Comparison of ENCODE assay signal across 13 cellular contexts in the genomic region with DNA sequence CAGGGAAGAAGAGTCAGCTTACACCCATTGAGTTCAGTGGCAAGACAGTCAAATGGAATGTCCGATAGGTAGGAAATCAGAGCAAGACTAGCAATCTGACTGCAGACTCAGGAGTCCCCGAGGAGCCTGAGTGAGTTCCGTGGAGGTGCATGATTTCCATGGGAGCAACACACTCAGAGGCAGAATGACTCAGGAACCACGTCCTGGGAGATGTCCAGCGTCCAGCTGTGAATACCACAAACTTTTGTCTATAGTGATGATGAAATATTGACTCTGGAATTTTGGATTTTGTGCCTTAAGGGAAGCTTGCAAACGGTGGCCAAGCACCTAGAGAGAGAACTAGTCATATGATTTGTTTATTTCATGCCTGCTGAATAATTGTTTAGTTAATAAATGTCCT.
DNase-seq lines count a peak whose midpoint lies in the region; ATAC-seq, FAIRE-seq and TF ChIP-seq lines count a peak whose summit lies in the region.
"Had no signal": no experiment of that assay in that cellular context is flagged by ENCODE, and none has a peak within 500 bp of the region (broad histone marks: within the 10 kb centered on the region; RNA-seq: fewer than 3 reads in every experiment).

No MANE protein-coding gene starts in this region.

- H3K27me3 ChIP-seq in MG63 (no peaks in the 10 kb centered on the region), HepG2 (ENCODE audit: control insufficient read depth in 1 of 2, insufficient read depth in 2 of 2, low read length in 2 of 2) (no peaks in the 10 kb centered on the region)
- H3K27me3 ChIP-seq: BE2C had no signal

- H3K4me1 Mint-ChIP-seq in chondrocyte (ENCODE audit: low read depth) = peaks cover 62% of the 10 kb centered on the region
- H3K4me1 Mint-ChIP-seq in nephron progenitor cell = peaks cover 10% of the 10 kb centered on the region

- no peak for TF ChIP-seq RAD21 in HepG2 (CRISPR knock-in tag; IDR thresholded peaks at IDR 0.05)

- intact Hi-C loops in HepG2 (cut with micrococcal nuclease; ENCODE audit: unreplicated experiment) = no loop called here

- H3K4me1 ChIP-seq in HepG2 (ENCODE audit: insufficient read depth, low read length) = no peaks in the 10 kb centered on the region
- H3K4me1 ChIP-seq: BE2C had no signal

- no peaks in the 10 kb centered on the region for H3K9me3 ChIP-seq in MG63
- H3K9me3 ChIP-seq in HepG2 (ENCODE audit: low read length) = no peaks in the 10 kb centered on the region
- H3K9me3 ChIP-seq: BE2C had no signal

- H3K36me3 Mint-ChIP-seq in chondrocyte (ENCODE audit: low read depth) (no peaks in the 10 kb centered on the region), nephron progenitor cell (ENCODE audit: low read depth) (no peaks in the 10 kb centered on the region)

- no peak for FAIRE-seq in HepG2 (lab: Jason Lieb, UNC)

- no TSS peak for BruUV-seq in HepG2 (replicated peaks; lab: Mats Ljungman, UMichigan)

- H3K27me3 Mint-ChIP-seq in chondrocyte (ENCODE audit: low read depth) (no peaks in the 10 kb centered on the region), nephron progenitor cell (ENCODE audit: low read depth, poor library complexity) (no peaks in the 10 kb centered on the region)

- H3K79me2 ChIP-seq in HepG2 (ENCODE audit: insufficient read depth, low read length) = no peaks in the 10 kb centered on the region

- no peak overlapping the region for H3K4me3 ChIP-seq in AG04449 (ENCODE audit: low read depth, low read length)
- H3K4me3 ChIP-seq in MG63 = no peak overlapping the region
- no peak overlapping the region for H3K4me3 ChIP-seq in HepG2 (replicated peaks in 1 of 3; ENCODE audit: insufficient read depth in 1 of 3, low read depth in 2 of 3, low read length in 3 of 3)

- no peak overlapping the region for H3K27ac ChIP-seq in HepG2 (ENCODE audit: extremely low read length, insufficient read depth, low read length)

- H2AFZ ChIP-seq in HepG2 (ENCODE audit: low read length) = no peak overlapping the region

- TF ChIP-seq CTCF in AG04449 (IDR thresholded peaks at IDR 0.05; ENCODE audit: insufficient read depth, low read length, missing control alignments) (no peak), chondrocyte (IDR thresholded peaks at IDR 0.05) (no peak), HepG2 (CRISPR knock-in tag; IDR thresholded peaks at IDR 0.05) (no peak), nephron progenitor cell (IDR thresholded peaks at IDR 0.05) (no peak)

- H3K27ac Mint-ChIP-seq in chondrocyte (ENCODE audit: unreplicated experiment) (peak overlapping the region; percentile 85), nephron progenitor cell (no peak overlapping the region)
- H3K27ac Mint-ChIP-seq: activated CD8-positive, alpha-beta T cell treated with anti-CD3 and anti-CD28 coated beads for 36 hours; progenitor cell of endocrine pancreas had no signal

- H3K36me3 ChIP-seq in MG63 (no peaks in the 10 kb centered on the region), HepG2 (replicated peaks in 1 of 2; ENCODE audit: control insufficient read depth in 1 of 2, insufficient read depth in 2 of 2, low read length in 2 of 2) (no peaks in the 10 kb centered on the region)
- H3K36me3 ChIP-seq: BE2C had no signal

- TF ChIP-seq EP300 in HepG2 (IDR thresholded peaks at IDR 0.05; ENCODE audit: low read depth in 2 of 2, low read length in 2 of 2) (no peak), HepG2 (CRISPR knock-in tag; IDR thresholded peaks at IDR 0.05; ENCODE audit: borderline replicate concordance) (no peak)

- DNase-seq in AG04449 (ENCODE audit: low read depth, low spot score) (peak; percentile 64), MG63 (peak; percentile 94), chondrocyte (ENCODE audit: low spot score) (no peak), HepG2 (ENCODE audit: low spot score) (peak; percentile 10), nephron progenitor cell (no peak), NCI-H1930 (lab: John Stamatoyannopoulos, UW) (no peak), erythroblast (lab: John Stamatoyannopoulos, UW) (no peak)
- DNase-seq: activated CD8-positive, alpha-beta T cell treated with anti-CD3 and anti-CD28 coated beads for 36 hours; BE2C; central memory CD4-positive, alpha-beta T cell; NCI-H1105 had no signal

- in situ Hi-C loops in HepG2 (cut with HindIII; ENCODE audit: extremely low pct_ligation_motif_present, low pct_unique_long_range_greater_than_20kb) = no loop called here

- H4K20me1 ChIP-seq in HepG2 (ENCODE audit: insufficient read depth, low read length) = no peaks in the 10 kb centered on the region

- no peak overlapping the region for H3K4me2 ChIP-seq in HepG2 (ENCODE audit: low read depth, low read length)

- H3K4me3 Mint-ChIP-seq in chondrocyte (ENCODE audit: unreplicated experiment) (no peak overlapping the region), nephron progenitor cell (no peak overlapping the region)
- H3K4me3 Mint-ChIP-seq: activated CD8-positive, alpha-beta T cell treated with anti-CD3 and anti-CD28 coated beads for 36 hours had no signal

- TF ChIP-seq POLR2A in HepG2 (IDR thresholded peaks at IDR 0.05; ENCODE audit: insufficient read depth in 1 of 2, low read depth in 2 of 2, low read length in 2 of 2) (no peak), erythroblast (IDR thresholded peaks at IDR 0.05; ENCODE audit: low read length) (no peak)

- no peak overlapping the region for H3K9ac ChIP-seq in HepG2 (ENCODE audit: insufficient read depth, low read depth, low read length)

- POLR2A ChIA-PET in AG04449 (lab: Yijun Ruan, JAX) (interaction anchor here (0.6 kb wide), 1 partner anchor 42 kb away, joined by 3 read pairs; no protein-coding TSS in a partner anchor), HepG2 (lab: Yijun Ruan, JAX) (no interaction called here)

- ATAC-seq in HepG2 = no peak
- no peak for ATAC-seq in HG02642 (IDR thresholded peaks at IDR 0.05; ENCODE audit: poor library complexity, unreplicated experiment)
- ATAC-seq: activated CD8-positive, alpha-beta T cell treated with anti-CD3 and anti-CD28 coated beads for 36 hours had no signal

- WGBS in HepG2 (ENCODE audit: low lambda C conversion rate) = 38% methylated on average over 6 of the region's 6 CpGs

- no peaks in the 10 kb centered on the region for H3K9me3 Mint-ChIP-seq in chondrocyte (ENCODE audit: low read depth)
- no peaks in the 10 kb centered on the region for H3K9me3 Mint-ChIP-seq in nephron progenitor cell
- H3K9me3 Mint-ChIP-seq: activated CD8-positive, alpha-beta T cell treated with anti-CD3 and anti-CD28 coated beads for 36 hours had no signal

- CTCF ChIA-PET in AG04449 (lab: Yijun Ruan, JAX) (interaction anchor here (0.8 to 2.5 kb wide), 6 partner anchors 18 to 605 kb away, joined by 3 to 14 read pairs (median 4); no protein-coding TSS in a partner anchor), HepG2 (lab: Yijun Ruan, JAX; ENCODE audit: low intra/inter-chr PET ratio, low total read pairs) (no interaction called here)

TF ChIP-seq in HepG2, 621 proteins besides CTCF, POLR2A, EP300 and RAD21:
- TF ChIP-seq CEBPB (IDR thresholded peaks at IDR 0.05; ENCODE audit: borderline replicate concordance, low read depth, low read length) (0 out of 2 replicates have a peak, but pooled peaks have one; percentile 14), ZNF253 (CRISPR knock-in tag; IDR thresholded peaks at IDR 0.05; ENCODE audit: borderline replicate concordance) (no peak)

Comparison
In these comparisons a context has a peak if more than half of its experiments do, and no peak if none do; other contexts are left out.
1. DNase-seq: peak in AG04449 (single experiment), MG63 (single experiment) and HepG2 (single experiment); none in chondrocyte (single experiment), nephron progenitor cell (single experiment), NCI-H1930 (0 of 2) and erythroblast (0 of 2).